ENCODE assay signal across 28 cellular contexts in the genomic region with DNA sequence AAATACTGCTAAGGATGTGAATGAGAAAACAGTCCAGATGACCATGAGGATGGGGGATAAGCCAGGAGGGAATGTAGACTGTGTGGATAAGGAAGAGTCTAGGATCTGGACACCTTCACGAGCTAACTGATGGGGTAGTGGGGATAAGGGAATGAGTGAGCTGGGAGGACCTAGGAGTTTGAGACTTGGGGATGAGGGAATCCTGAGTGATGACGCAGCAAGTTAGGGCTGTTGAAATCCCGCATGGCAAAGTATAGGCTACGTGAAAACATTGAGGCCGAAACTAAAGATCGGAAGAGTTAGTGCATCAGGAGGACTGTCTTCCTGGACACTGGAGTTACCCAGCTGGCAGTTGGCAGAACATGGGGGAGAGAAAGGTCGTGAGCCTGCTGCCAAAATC.
"Had no signal": no experiment of that assay in that cellular context is flagged by ENCODE, and none has a peak within 500 bp of the region (broad histone marks: within the 10 kb centered on the region; RNA-seq: fewer than 3 reads in every experiment).

No MANE protein-coding gene starts in this region.

- H3K36me3 Mint-ChIP-seq: activated naive CD8-positive, alpha-beta T cell had no signal

- H3K9me3 Mint-ChIP-seq: activated CD4-positive, alpha-beta memory T cell treated with anti-CD3 and anti-CD28 coated beads, Interleukin-2, amount 10 ng/mL, durations not matched to agents 7 days and 5 days; activated T-cell treated with anti-CD3 and anti-CD28 coated beads, Interleukin-2, amount 50 U/mL, for 4 hours; activated T-helper 17 cell treated with anti-CD3 and anti-CD28 coated beads, Interleukin-2, amount 50 U/mL, for 72 hours had no signal

- ATAC-seq: activated CD4-positive, alpha-beta T cell treated with anti-CD3 and anti-CD28 coated beads for 36 hours; activated T-cell treated with anti-CD3 and anti-CD28 coated beads, Interleukin-2, amount 50 U/mL, for 4 hours; activated T-helper 17 cell treated with anti-CD3 and anti-CD28 coated beads, Interleukin-2, amount 50 U/mL, for 72 hours had no signal

- H3K4me1 Mint-ChIP-seq: activated T-helper 17 cell treated with anti-CD3 and anti-CD28 coated beads, Interleukin-2, amount 50 U/mL, for 72 hours had no signal

- DNase-seq: activated CD4-positive, alpha-beta memory T cell treated with anti-CD3 and anti-CD28 coated beads, Interleukin-2, amount 10 ng/mL, durations not matched to agents 7 days and 5 days; activated CD4-positive, alpha-beta T cell treated with anti-CD3 and anti-CD28 coated beads for 36 hours; activated CD4-positive, alpha-beta T cell treated with anti-CD3 and anti-CD28 coated beads, Interleukin-2, amount 10 ng/mL, durations not matched to agents 24 days and 14 days; activated CD4-positive, CD25-positive, alpha-beta regulatory T cell; activated CD4-positive, CD25-positive, alpha-beta regulatory T cell treated with anti-CD3 and anti-CD28 coated beads, Interleukin-2, amount 50 U/mL, for 72 hours; activated CD8-positive, alpha-beta memory T cell treated with anti-CD3 and anti-CD28 coated beads, Interleukin-2, amount 50 U/mL, for 48 hours; activated effector memory CD4-positive, alpha-beta T cell treated with Interleukin-2 at 50 U/mL for 16 hours; activated gamma-delta T cell treated with Interleukin-2 at 50 U/mL for 16 hours; activated naive CD4-positive, alpha-beta T cell treated with anti-CD3 and anti-CD28 coated beads, Interleukin-2, amount 50 U/mL, for 16 hours; activated naive CD4-positive, alpha-beta T cell treated with Interleukin-2 at 50 U/mL for 16 hours; activated T-cell treated with anti-CD3 and anti-CD28 coated beads for 4 hours; activated T-cell treated with anti-CD3 and anti-CD28 coated beads, Interleukin-2, amount 50 U/mL, for 4 hours; amniotic stem cell; anterior cingulate cortex; caudate nucleus; cortex of kidney; dermis blood vessel endothelial cell; effector CD8-positive, alpha-beta T cell; foreskin fibroblast; head of caudate nucleus; T-helper 2 cell had no signal

- H3K27ac Mint-ChIP-seq: activated CD4-positive, alpha-beta memory T cell treated with anti-CD3 and anti-CD28 coated beads, Interleukin-2, amount 10 ng/mL, durations not matched to agents 7 days and 5 days; activated CD4-positive, alpha-beta T cell treated with anti-CD3 and anti-CD28 coated beads for 36 hours; activated CD4-positive, alpha-beta T cell treated with anti-CD3 and anti-CD28 coated beads, Interleukin-2, amount 10 ng/mL, durations not matched to agents 24 days and 14 days; activated naive CD8-positive, alpha-beta T cell; activated T-helper 17 cell treated with anti-CD3 and anti-CD28 coated beads, Interleukin-2, amount 50 U/mL, for 72 hours had no signal

- FAIRE-seq: astrocyte, colon, endometrium, endothelial cell of umbilical vein, frontal cortex had no signal

- H3K4me3 Mint-ChIP-seq: activated CD4-positive, alpha-beta memory T cell treated with anti-CD3 and anti-CD28 coated beads, Interleukin-2, amount 10 ng/mL, durations not matched to agents 7 days and 5 days; activated CD4-positive, alpha-beta T cell treated with anti-CD3 and anti-CD28 coated beads for 36 hours; activated CD4-positive, alpha-beta T cell treated with anti-CD3 and anti-CD28 coated beads, Interleukin-2, amount 10 ng/mL, durations not matched to agents 24 days and 14 days; activated naive CD8-positive, alpha-beta T cell; activated T-cell treated with anti-CD3 and anti-CD28 coated beads, Interleukin-2, amount 50 U/mL, for 4 hours; activated T-helper 17 cell treated with anti-CD3 and anti-CD28 coated beads, Interleukin-2, amount 50 U/mL, for 72 hours had no signal
